In the genomic region with DNA sequence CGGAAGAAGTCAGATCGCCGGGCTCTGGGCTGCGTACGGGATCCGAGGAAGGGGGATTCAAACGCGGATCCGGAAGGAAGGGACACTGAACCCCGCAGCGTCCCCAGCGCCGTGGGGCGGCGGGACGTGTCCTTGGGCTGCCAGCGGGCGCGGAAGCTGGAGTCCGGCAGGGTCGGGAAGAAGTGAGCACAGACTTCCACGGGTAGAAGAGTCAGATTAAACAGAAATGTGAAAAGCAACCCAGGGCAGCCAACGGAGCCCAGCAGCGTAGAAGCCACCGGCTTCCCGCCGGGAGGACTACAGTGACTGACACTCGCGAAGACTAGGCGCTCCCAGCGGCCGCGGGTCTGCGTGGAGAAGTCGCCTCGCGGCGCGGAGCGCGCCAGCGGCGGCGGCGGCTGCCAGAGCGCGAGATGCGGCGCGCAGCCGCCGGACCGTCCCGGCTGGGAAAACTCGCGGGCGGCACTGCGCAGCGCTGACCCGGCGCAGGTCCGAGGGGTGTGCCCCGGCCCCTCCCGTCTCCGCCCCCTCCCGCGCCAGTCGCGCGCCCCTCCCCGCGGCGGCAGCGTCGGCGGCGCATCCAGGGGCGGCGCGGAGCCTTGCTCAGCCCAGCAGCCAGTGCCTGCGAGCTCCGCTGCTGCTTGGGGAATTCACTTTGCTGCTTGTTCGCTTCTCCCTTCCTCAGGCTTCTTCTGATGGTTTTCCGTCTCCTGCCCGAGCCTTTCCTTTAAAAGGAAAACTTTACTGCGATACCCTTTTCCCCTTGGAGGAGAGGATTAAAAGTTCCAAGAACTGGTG, we compare ENCODE assay signal across 1 cellular context.
TF ChIP-seq lines count a peak whose summit lies in the region.

A gene (plus strand): TSS at position 618 of the 798 bp plus-strand sequence. CDS start 239 bp downstream, outside the sequence.

TF ChIP-seq in HEK293, 187 proteins besides CTCF, POLR2A, EP300 and RAD21 (continued from another document):
- TF ChIP-seq, protein P1, sequence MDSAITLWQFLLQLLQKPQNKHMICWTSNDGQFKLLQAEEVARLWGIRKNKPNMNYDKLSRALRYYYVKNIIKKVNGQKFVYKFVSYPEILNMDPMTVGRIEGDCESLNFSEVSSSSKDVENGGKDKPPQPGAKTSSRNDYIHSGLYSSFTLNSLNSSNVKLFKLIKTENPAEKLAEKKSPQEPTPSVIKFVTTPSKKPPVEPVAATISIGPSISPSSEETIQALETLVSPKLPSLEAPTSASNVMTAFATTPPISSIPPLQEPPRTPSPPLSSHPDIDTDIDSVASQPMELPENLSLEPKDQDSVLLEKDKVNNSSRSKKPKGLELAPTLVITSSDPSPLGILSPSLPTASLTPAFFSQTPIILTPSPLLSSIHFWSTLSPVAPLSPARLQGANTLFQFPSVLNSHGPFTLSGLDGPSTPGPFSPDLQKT (IDR thresholded peaks at IDR 0.05; ENCODE audit: borderline replicate concordance, low read depth, low read length): no peak
- peak; percentile 56; the same call in 1 of the 2 replicates for TF ChIP-seq KLF8 (tag by site-specific recombination; IDR thresholded peaks at IDR 0.05)
- no peak for TF ChIP-seq ZBTB1 (tag by site-specific recombination; IDR thresholded peaks at IDR 0.05)
- TF ChIP-seq TCF7L2 (IDR thresholded peaks at IDR 0.05; ENCODE audit: borderline replicate concordance, low read depth, low read length): no peak
- TF ChIP-seq, protein P2, sequence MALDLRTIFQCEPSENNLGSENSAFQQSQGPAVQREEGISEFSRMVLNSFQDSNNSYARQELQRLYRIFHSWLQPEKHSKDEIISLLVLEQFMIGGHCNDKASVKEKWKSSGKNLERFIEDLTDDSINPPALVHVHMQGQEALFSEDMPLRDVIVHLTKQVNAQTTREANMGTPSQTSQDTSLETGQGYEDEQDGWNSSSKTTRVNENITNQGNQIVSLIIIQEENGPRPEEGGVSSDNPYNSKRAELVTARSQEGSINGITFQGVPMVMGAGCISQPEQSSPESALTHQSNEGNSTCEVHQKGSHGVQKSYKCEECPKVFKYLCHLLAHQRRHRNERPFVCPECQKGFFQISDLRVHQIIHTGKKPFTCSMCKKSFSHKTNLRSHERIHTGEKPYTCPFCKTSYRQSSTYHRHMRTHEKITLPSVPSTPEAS (tag by site-specific recombination; IDR thresholded peaks at IDR 0.05): no peak
- TF ChIP-seq, protein P3, sequence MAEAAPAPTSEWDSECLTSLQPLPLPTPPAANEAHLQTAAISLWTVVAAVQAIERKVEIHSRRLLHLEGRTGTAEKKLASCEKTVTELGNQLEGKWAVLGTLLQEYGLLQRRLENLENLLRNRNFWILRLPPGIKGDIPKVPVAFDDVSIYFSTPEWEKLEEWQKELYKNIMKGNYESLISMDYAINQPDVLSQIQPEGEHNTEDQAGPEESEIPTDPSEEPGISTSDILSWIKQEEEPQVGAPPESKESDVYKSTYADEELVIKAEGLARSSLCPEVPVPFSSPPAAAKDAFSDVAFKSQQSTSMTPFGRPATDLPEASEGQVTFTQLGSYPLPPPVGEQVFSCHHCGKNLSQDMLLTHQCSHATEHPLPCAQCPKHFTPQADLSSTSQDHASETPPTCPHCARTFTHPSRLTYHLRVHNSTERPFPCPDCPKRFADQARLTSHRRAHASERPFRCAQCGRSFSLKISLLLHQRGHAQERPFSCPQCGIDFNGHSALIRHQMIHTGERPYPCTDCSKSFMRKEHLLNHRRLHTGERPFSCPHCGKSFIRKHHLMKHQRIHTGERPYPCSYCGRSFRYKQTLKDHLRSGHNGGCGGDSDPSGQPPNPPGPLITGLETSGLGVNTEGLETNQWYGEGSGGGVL (tag by site-specific recombination; IDR thresholded peaks at IDR 0.05): no peak
- TF ChIP-seq ZNF157 (tag by site-specific recombination; IDR thresholded peaks at IDR 0.05): no peak
- no peak for TF ChIP-seq ZNF133 (tag by site-specific recombination; IDR thresholded peaks at IDR 0.05)
- TF ChIP-seq ZNF239 (tag by site-specific recombination; IDR thresholded peaks at IDR 0.05): no peak
- peak; percentile 46; the same call in 1 of the 2 replicates for TF ChIP-seq ZNF2 (tag by site-specific recombination; IDR thresholded peaks at IDR 0.05)
- TF ChIP-seq OVOL3 (tag by site-specific recombination; IDR thresholded peaks at IDR 0.05): no peak
- TF ChIP-seq ZNF23 (tag by site-specific recombination; IDR thresholded peaks at IDR 0.05; ENCODE audit: borderline replicate concordance): no peak
- no peak; the same call in 1 of the 2 replicates for TF ChIP-seq TRIM28 (IDR thresholded peaks at IDR 0.05; ENCODE audit: borderline replicate concordance, low read length)
- TF ChIP-seq ZNF660 (tag by site-specific recombination; IDR thresholded peaks at IDR 0.05): no peak
- TF ChIP-seq ZNF549 (tag by site-specific recombination; IDR thresholded peaks at IDR 0.05): peak; percentile 97
- TF ChIP-seq, protein P4, sequence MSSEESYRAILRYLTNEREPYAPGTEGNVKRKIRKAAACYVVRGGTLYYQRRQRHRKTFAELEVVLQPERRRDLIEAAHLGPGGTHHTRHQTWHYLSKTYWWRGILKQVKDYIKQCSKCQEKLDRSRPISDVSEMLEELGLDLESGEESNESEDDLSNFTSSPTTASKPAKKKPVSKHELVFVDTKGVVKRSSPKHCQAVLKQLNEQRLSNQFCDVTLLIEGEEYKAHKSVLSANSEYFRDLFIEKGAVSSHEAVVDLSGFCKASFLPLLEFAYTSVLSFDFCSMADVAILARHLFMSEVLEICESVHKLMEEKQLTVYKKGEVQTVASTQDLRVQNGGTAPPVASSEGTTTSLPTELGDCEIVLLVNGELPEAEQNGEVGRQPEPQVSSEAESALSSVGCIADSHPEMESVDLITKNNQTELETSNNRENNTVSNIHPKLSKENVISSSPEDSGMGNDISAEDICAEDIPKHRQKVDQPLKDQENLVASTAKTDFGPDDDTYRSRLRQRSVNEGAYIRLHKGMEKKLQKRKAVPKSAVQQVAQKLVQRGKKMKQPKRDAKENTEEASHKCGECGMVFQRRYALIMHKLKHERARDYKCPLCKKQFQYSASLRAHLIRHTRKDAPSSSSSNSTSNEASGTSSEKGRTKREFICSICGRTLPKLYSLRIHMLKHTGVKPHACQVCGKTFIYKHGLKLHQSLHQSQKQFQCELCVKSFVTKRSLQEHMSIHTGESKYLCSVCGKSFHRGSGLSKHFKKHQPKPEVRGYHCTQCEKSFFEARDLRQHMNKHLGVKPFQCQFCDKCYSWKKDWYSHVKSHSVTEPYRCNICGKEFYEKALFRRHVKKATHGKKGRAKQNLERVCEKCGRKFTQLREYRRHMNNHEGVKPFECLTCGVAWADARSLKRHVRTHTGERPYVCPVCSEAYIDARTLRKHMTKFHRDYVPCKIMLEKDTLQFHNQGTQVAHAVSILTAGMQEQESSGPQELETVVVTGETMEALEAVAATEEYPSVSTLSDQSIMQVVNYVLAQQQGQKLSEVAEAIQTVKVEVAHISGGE (tag by site-specific recombination; conservative IDR thresholded peaks at IDR 0.05; ENCODE audit: low read depth): peak; percentile 10
- TF ChIP-seq ZNF785 (tag by site-specific recombination; IDR thresholded peaks at IDR 0.05): peak; percentile 31; the same call in 1 of the 2 replicates
- no peak for TF ChIP-seq KLF16 (tag by site-specific recombination; IDR thresholded peaks at IDR 0.05)
- TF ChIP-seq ZNF585B (tag by site-specific recombination; IDR thresholded peaks at IDR 0.05): no peak
- TF ChIP-seq ZNF830 (tag by site-specific recombination; IDR thresholded peaks at IDR 0.05; ENCODE audit: low read depth): no peak
- TF ChIP-seq ZSCAN30 (tag by site-specific recombination; IDR thresholded peaks at IDR 0.05): 0 out of 2 replicates have a peak, but pooled peaks have one; percentile 31
- TF ChIP-seq ZNF521 (tag by site-specific recombination; IDR thresholded peaks at IDR 0.05): no peak
- peak; percentile 54 for TF ChIP-seq ZNF335 (tag by site-specific recombination; conservative IDR thresholded peaks at IDR 0.05)
- peak; percentile 59; the same call in 1 of the 2 replicates for TF ChIP-seq ZNF394 (tag by site-specific recombination; IDR thresholded peaks at IDR 0.05; ENCODE audit: borderline replicate concordance)
- TF ChIP-seq ZNF10 (tag by site-specific recombination; IDR thresholded peaks at IDR 0.05): 0 out of 2 replicates have a peak, but pooled peaks have one; percentile 33
- TF ChIP-seq ZNF610 (tag by site-specific recombination; IDR thresholded peaks at IDR 0.05; ENCODE audit: borderline replicate concordance): no peak
- TF ChIP-seq, protein P5, sequence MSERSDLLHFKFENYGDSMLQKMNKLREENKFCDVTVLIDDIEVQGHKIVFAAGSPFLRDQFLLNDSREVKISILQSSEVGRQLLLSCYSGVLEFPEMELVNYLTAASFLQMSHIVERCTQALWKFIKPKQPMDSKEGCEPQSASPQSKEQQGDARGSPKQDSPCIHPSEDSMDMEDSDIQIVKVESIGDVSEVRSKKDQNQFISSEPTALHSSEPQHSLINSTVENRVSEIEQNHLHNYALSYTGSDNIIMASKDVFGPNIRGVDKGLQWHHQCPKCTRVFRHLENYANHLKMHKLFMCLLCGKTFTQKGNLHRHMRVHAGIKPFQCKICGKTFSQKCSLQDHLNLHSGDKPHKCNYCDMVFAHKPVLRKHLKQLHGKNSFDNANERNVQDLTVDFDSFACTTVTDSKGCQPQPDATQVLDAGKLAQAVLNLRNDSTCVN (tag by site-specific recombination; optimal IDR thresholded peaks at IDR 0.05): peak; percentile 75
- TF ChIP-seq, protein P6, sequence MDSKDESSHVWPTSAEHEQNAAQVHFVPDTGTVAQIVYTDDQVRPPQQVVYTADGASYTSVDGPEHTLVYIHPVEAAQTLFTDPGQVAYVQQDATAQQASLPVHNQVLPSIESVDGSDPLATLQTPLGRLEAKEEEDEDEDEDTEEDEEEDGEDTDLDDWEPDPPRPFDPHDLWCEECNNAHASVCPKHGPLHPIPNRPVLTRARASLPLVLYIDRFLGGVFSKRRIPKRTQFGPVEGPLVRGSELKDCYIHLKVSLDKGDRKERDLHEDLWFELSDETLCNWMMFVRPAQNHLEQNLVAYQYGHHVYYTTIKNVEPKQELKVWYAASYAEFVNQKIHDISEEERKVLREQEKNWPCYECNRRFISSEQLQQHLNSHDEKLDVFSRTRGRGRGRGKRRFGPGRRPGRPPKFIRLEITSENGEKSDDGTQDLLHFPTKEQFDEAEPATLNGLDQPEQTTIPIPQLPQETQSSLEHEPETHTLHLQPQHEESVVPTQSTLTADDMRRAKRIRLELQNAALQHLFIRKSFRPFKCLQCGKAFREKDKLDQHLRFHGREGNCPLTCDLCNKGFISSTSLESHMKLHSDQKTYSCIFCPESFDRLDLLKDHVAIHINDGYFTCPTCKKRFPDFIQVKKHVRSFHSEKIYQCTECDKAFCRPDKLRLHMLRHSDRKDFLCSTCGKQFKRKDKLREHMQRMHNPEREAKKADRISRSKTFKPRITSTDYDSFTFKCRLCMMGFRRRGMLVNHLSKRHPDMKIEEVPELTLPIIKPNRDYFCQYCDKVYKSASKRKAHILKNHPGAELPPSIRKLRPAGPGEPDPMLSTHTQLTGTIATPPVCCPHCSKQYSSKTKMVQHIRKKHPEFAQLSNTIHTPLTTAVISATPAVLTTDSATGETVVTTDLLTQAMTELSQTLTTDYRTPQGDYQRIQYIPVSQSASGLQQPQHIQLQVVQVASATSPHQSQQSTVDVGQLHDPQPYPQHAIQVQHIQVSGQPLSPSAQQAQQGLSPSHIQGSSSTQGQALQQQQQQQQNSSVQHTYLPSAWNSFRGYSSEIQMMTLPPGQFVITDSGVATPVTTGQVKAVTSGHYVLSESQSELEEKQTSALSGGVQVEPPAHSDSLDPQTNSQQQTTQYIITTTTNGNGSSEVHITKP (tag by site-specific recombination; IDR thresholded peaks at IDR 0.05): peak; percentile 85
- TF ChIP-seq, protein P7, sequence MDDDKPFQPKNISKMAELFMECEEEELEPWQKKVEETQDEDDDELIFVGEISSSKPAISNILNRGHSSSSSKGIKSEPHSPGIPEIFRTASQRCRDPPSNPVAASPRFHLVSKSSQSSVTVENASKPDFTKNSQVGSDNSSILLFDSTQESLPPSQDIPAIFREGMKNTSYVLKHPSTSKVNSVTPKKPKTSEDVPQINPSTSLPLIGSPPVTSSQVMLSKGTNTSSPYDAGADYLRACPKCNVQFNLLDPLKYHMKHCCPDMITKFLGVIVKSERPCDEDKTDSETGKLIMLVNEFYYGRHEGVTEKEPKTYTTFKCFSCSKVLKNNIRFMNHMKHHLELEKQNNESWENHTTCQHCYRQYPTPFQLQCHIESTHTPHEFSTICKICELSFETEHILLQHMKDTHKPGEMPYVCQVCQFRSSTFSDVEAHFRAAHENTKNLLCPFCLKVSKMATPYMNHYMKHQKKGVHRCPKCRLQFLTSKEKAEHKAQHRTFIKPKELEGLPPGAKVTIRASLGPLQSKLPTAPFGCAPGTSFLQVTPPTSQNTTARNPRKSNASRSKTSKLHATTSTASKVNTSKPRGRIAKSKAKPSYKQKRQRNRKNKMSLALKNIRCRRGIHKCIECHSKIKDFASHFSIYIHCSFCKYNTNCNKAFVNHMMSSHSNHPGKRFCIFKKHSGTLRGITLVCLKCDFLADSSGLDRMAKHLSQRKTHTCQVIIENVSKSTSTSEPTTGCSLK (tag by site-specific recombination; IDR thresholded peaks at IDR 0.05): no peak
- TF ChIP-seq ZNF433 (tag by site-specific recombination; IDR thresholded peaks at IDR 0.05; ENCODE audit: low read depth): no peak
- TF ChIP-seq, protein P8, sequence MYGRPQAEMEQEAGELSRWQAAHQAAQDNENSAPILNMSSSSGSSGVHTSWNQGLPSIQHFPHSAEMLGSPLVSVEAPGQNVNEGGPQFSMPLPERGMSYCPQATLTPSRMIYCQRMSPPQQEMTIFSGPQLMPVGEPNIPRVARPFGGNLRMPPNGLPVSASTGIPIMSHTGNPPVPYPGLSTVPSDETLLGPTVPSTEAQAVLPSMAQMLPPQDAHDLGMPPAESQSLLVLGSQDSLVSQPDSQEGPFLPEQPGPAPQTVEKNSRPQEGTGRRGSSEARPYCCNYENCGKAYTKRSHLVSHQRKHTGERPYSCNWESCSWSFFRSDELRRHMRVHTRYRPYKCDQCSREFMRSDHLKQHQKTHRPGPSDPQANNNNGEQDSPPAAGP (tag by site-specific recombination; IDR thresholded peaks at IDR 0.05): 0 out of 2 replicates have a peak, but pooled peaks have one; percentile 13
- 0 out of 2 replicates have a peak, but pooled peaks have one; percentile 15 for TF ChIP-seq REPIN1 (tag by site-specific recombination; IDR thresholded peaks at IDR 0.05; ENCODE audit: low read depth)
- no peak for TF ChIP-seq ZNF366 (tag by site-specific recombination; conservative IDR thresholded peaks at IDR 0.05)
- TF ChIP-seq ZNF561 (tag by site-specific recombination; IDR thresholded peaks at IDR 0.05; ENCODE audit: borderline replicate concordance): 0 out of 2 replicates have a peak, but pooled peaks have one; percentile 29
- peak; percentile 75; the same call in 1 of the 2 replicates for TF ChIP-seq KLF10 (tag by site-specific recombination; IDR thresholded peaks at IDR 0.05)
- TF ChIP-seq ZNF776 (tag by site-specific recombination; IDR thresholded peaks at IDR 0.05; ENCODE audit: borderline replicate concordance): no peak
